20 cellular contexts compared by ENCODE assay signal in genomic region chr4:139564502-139564901, GRCh38. TPM values are rescaled to one million over a fixed set of nuclear protein-coding genes. Genes with fewer than 3 reads are reported as not detected.
DNase-seq lines count a peak whose midpoint lies in the region; TF ChIP-seq lines count a peak whose summit lies in the region.
"Had no signal": no experiment of that assay in that cellular context is flagged by ENCODE, and none has a peak within 500 bp of the region (broad histone marks: within the 10 kb centered on the region; RNA-seq: fewer than 3 reads in every experiment).

No MANE protein-coding gene starts in this region.

- H3K27me3 Mint-ChIP-seq in progenitor cell of endocrine pancreas, result no peaks in the 10 kb centered on the region
- H3K27me3 Mint-ChIP-seq: activated naive CD8-positive, alpha-beta T cell treated with anti-CD3 and anti-CD28 coated beads for 36 hours; B cell; stimulated activated memory B cell treated with anti-CD40 and anti-IgM and Interleukin-4, amounts not matched to agents 10 μg/mL and 1 μg/mL and 100 μg/mL, for 72 hours had no signal

- H3K9me3 ChIP-seq in AG04450 (ENCODE audit: control insufficient read depth, insufficient read depth, low read length) (no peaks in the 10 kb centered on the region), Peyer's patch (no peaks in the 10 kb centered on the region)

- TF ChIP-seq POLR2A in Peyer's patch (IDR thresholded peaks at IDR 0.05), result no peak

- H3K4me1 ChIP-seq in Peyer's patch, result peaks cover 0 to 5% (median 2%) of the 10 kb centered on the region in 4 donors

- POLR2A ChIA-PET in AG04450 (lab: Yijun Ruan, JAX), result no interaction called here

- CTCF ChIA-PET in AG04450 (lab: Charles Lee), result interaction anchor here (0.8 to 1.5 kb wide), 3 partner anchors 39 to 1045 kb away, joined by 3 to 4 read pairs (median 3); no protein-coding TSS in a partner anchor

- H3K27ac ChIP-seq in AG04450 (ENCODE audit: low read depth, low read length) (no peak overlapping the region), Peyer's patch (no peak overlapping the region)
- H3K27ac ChIP-seq: epithelial cell of prostate, HL-60, PC-9 had no signal

- H3K4me3 ChIP-seq in AG04450 (ENCODE audit: low read depth, low read length), result no peak overlapping the region
- no peak overlapping the region for H3K4me3 ChIP-seq in GM12864 (ENCODE audit: low read depth, low read length)
- H3K4me3 ChIP-seq in epithelial cell of proximal tubule (ENCODE audit: low read depth, low read length), result no peak overlapping the region
- H3K4me3 ChIP-seq in Peyer's patch, result no peak overlapping the region
- H3K4me3 ChIP-seq: lung, PC-9 had no signal

- no peaks in the 10 kb centered on the region for H3K36me3 ChIP-seq in Peyer's patch

- TF ChIP-seq CTCF in AG04450 (IDR thresholded peaks at IDR 0.05; ENCODE audit: low read depth, low read length) (0 out of 2 replicates have a peak, but pooled peaks have one; percentile 12), GM12864 (IDR thresholded peaks at IDR 0.05; ENCODE audit: low read depth, low read length, missing control alignments) (peak; percentile 34), epithelial cell of proximal tubule (conservative IDR thresholded peaks at IDR 0.05; ENCODE audit: low read depth, low read length) (peak; percentile 34), progenitor cell of endocrine pancreas (IDR thresholded peaks at IDR 0.05; ENCODE audit: unreplicated experiment) (no peak), Peyer's patch (IDR thresholded peaks at IDR 0.05) (no peak)

- no peak overlapping the region for H3K4me3 Mint-ChIP-seq in progenitor cell of endocrine pancreas (ENCODE audit: low read depth)
- H3K4me3 Mint-ChIP-seq: activated naive CD8-positive, alpha-beta T cell treated with anti-CD3 and anti-CD28 coated beads for 36 hours; B cell; nephron; stimulated activated memory B cell treated with anti-CD40 and anti-IgM and Interleukin-4, amounts not matched to agents 10 μg/mL and 1 μg/mL and 100 μg/mL, for 72 hours had no signal

- no peak overlapping the region for H3K27ac Mint-ChIP-seq in progenitor cell of endocrine pancreas
- H3K27ac Mint-ChIP-seq: activated naive CD8-positive, alpha-beta T cell treated with anti-CD3 and anti-CD28 coated beads for 36 hours; B cell; stimulated activated memory B cell treated with anti-CD40 and anti-IgM and Interleukin-4, amounts not matched to agents 10 μg/mL and 1 μg/mL and 100 μg/mL, for 72 hours had no signal

- no peaks in the 10 kb centered on the region for H3K36me3 Mint-ChIP-seq in progenitor cell of endocrine pancreas (ENCODE audit: insufficient read depth)
- H3K36me3 Mint-ChIP-seq: activated naive CD8-positive, alpha-beta T cell treated with anti-CD3 and anti-CD28 coated beads for 36 hours; stimulated activated memory B cell treated with anti-CD40 and anti-IgM and Interleukin-4, amounts not matched to agents 10 μg/mL and 1 μg/mL and 100 μg/mL, for 72 hours had no signal

- no peaks in the 10 kb centered on the region for H3K9me3 Mint-ChIP-seq in progenitor cell of endocrine pancreas (ENCODE audit: low read depth)
- H3K9me3 Mint-ChIP-seq: activated naive CD8-positive, alpha-beta T cell treated with anti-CD3 and anti-CD28 coated beads for 36 hours had no signal

- H3K4me1 Mint-ChIP-seq in progenitor cell of endocrine pancreas (ENCODE audit: low read depth), result peaks cover 9% of the 10 kb centered on the region

- DNase-seq in AG04450 (ENCODE audit: low read depth, low spot score), result no peak
- DNase-seq in GM12864 (ENCODE audit: low read depth), result no peak
- DNase-seq in NCI-H69 (lab: John Stamatoyannopoulos, UW), result peak; percentile 4
- no peak for DNase-seq in epithelial cell of proximal tubule (ENCODE audit: low read depth)
- no peak for DNase-seq in activated gamma-delta T cell (lab: John Stamatoyannopoulos, UW)
- DNase-seq in progenitor cell of endocrine pancreas (ENCODE audit: low spot score, unreplicated experiment), result no peak
- no peak for DNase-seq in Peyer's patch
- no peak for DNase-seq in activated T-cell treated with anti-CD3 and anti-CD28 coated beads, Interleukin-2, amount 50 U/mL, for 1 hour
- DNase-seq: activated naive CD8-positive, alpha-beta T cell treated with anti-CD3 and anti-CD28 coated beads for 36 hours; cerebellar nuclear complex; GOT3; PC-9; stimulated activated CD4-positive, alpha-beta T cell treated with anti-CD3 and anti-CD28 coated beads, Interleukin-4, amount 100 ng/mL, for 1 hour; trophoblast cell had no signal

- H3K27me3 ChIP-seq in AG04450 (ENCODE audit: control insufficient read depth, insufficient read depth, low read length), result peaks cover 11% of the 10 kb centered on the region
- H3K27me3 ChIP-seq in Peyer's patch, result no peaks in the 10 kb centered on the region

RNA-seq across cellular contexts. Expression of gene SETD7, which starts 8.5 kb away (rescaled TPM):
- 21.5 and 24.9 TPM in 2 replicates for polyA plus RNA-seq in AG04450 (2011; rRNA removed)
- 33.4 and 38.2 TPM in 2 replicates for polyA minus RNA-seq in AG04450 (2011; rRNA and poly(A)+ RNA removed)
- total RNA-seq in epithelial cell of proximal tubule, result 21.7 and 29.4 TPM in 2 replicates
- 11.9 and 13.8 TPM in 2 replicates for total RNA-seq in progenitor cell of endocrine pancreas
- 10 to 100 TPM in 3 of 4 donors, 1 to 10 TPM in 1; 9.3 to 37.1 (median 16.0) TPM for total RNA-seq in Peyer's patch

Comparison
In these comparisons a context has a peak if more than half of its experiments do, and no peak if none do; other contexts are left out.
1. CTCF ChIP-seq: peak in AG04450 (single experiment), GM12864 (single experiment) and epithelial cell of proximal tubule (single experiment); none in progenitor cell of endocrine pancreas (single experiment) and Peyer's patch (0 of 6).